In the genomic region with DNA sequence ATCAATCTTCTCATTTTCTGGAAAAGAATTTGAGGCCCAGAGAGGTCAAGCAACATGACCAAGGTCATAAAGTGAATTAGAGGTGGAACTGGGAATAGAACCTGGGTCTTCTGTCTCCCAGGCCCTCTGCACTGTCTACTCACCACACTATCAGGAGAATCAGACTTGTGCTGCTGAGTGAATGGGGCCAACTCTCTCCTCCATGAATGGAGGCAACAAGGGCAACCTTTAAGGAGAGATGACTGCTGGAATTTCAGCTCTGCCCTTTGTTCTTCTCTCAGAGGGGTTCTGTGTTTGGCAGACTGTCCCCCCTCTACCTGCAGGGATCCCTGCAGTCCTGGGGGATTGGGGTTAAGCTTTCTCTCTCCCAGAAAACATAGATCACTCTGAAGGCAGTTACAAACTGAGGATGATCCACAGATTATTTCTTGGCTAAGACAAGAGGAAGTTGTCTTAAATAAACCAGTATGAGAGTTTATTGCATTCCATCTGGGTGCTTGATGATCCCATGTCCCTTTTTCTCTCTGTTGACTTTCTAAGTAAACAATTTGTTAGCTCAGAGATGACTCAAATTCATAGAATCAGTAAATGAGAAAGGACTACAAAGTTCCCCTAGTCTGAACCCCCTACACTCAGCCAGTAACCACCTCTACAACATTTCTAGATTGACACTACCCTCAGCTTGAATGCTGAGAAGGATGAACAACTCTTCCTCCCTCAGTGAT, we compare ENCODE assay signal across 8 cellular contexts.
DNase-seq lines count a peak whose midpoint lies in the region; ATAC-seq and TF ChIP-seq lines count a peak whose summit lies in the region.

No MANE protein-coding gene starts in this region.

- H3K4me3 ChIP-seq in esophagus (ENCODE audit: low read depth in 1 of 2, low read length in 2 of 2) (no peak overlapping the region), parathyroid adenoma (ENCODE audit: low read depth, low read length) (no peak overlapping the region)

- TF ChIP-seq CTCF in RWPE1 (conservative IDR thresholded peaks at IDR 0.05; ENCODE audit: low read depth), result no peak
- no peak for TF ChIP-seq CTCF in parathyroid adenoma (IDR thresholded peaks at IDR 0.05)
- TF ChIP-seq CTCF in GM13977 (IDR thresholded peaks at IDR 0.05; ENCODE audit: extremely low read depth, insufficient read depth, missing control alignments), result no peak

- CTCF ChIA-PET in RWPE1 (lab: Yijun Ruan, JAX), result interaction anchor here (0.7 to 1.4 kb wide), 3 partner anchors 26 to 1728 kb away, joined by 3 read pairs; no protein-coding TSS in a partner anchor

- H3K27ac ChIP-seq in RWPE1 (peak overlapping the region; percentile 79), esophagus (ENCODE audit: low read depth in 2 of 2, low read length in 1 of 2) (peak overlapping the region; percentile 91 to 94), parathyroid adenoma (peak overlapping the region; percentile 87)

- H2AFZ ChIP-seq in parathyroid adenoma, result peak overlapping the region; percentile 85

- in situ Hi-C loops in GM13977 (cut with MboI; ENCODE audit: low pct_unique_long_range_greater_than_20kb, low sequenced_read_pairs, unreplicated experiment), result no loop called here

- DNase-seq in NCI-H446 treated with DMSO at 0.1 percent for 48 hours (lab: John Stamatoyannopoulos, UW), result peak; percentile 2
- no peak for DNase-seq in NCI-H446 (lab: John Stamatoyannopoulos, UW)
- DNase-seq in RWPE1 (ENCODE audit: low spot score), result no peak
- no peak for DNase-seq in GM13977 (ENCODE audit: low spot score)
- no peak for DNase-seq in NCI-H146 (lab: John Stamatoyannopoulos, UW)

- POLR2A ChIA-PET in RWPE1 (lab: Yijun Ruan, JAX; ENCODE audit: low non-redundant PET), result interaction anchor here (1.1 kb wide), 1 partner anchor 417 kb away, joined by 3 read pairs; no protein-coding TSS in a partner anchor

- H3K9ac ChIP-seq in parathyroid adenoma, result no peak overlapping the region

- H3K36me3 ChIP-seq in esophagus (ENCODE audit: control insufficient read depth in 2 of 2, insufficient read depth in 2 of 2, low read length in 1 of 2), result no peaks in the 10 kb centered on the region
- H3K36me3 ChIP-seq in parathyroid adenoma (ENCODE audit: control insufficient read depth, insufficient read depth, low read length), result no peaks in the 10 kb centered on the region

- H3K27me3 ChIP-seq in esophagus (ENCODE audit: control insufficient read depth in 1 of 2, insufficient read depth in 2 of 2, low read length in 2 of 2) (no peaks in the 10 kb centered on the region), parathyroid adenoma (ENCODE audit: control insufficient read depth, insufficient read depth, low read length) (no peaks in the 10 kb centered on the region)

- no peaks in the 10 kb centered on the region for H3K79me2 ChIP-seq in parathyroid adenoma

- H3K4me1 ChIP-seq in esophagus (ENCODE audit: control insufficient read depth in 2 of 2, insufficient read depth in 2 of 2, low read length in 1 of 2), result peaks cover 0 to 12% of the 10 kb centered on the region in 2 donors
- H3K4me1 ChIP-seq in parathyroid adenoma, result peaks cover 8% of the 10 kb centered on the region

- no peak for ATAC-seq in GM21529 (IDR thresholded peaks at IDR 0.05; ENCODE audit: unreplicated experiment)

- no peak overlapping the region for H3K4me2 ChIP-seq in parathyroid adenoma (ENCODE audit: low read length)

- H3K9me3 ChIP-seq in esophagus (ENCODE audit: control insufficient read depth in 2 of 2, insufficient read depth in 1 of 2, low read depth in 1 of 2, low read length in 1 of 2) (no peaks in the 10 kb centered on the region), parathyroid adenoma (ENCODE audit: control insufficient read depth, low read length) (no peaks in the 10 kb centered on the region)
